ENCODE assay signal across 8 cellular contexts in genomic region chr2:118310016-118310877, GRCh38.
DNase-seq lines count a peak whose midpoint lies in the region; ATAC-seq and TF ChIP-seq lines count a peak whose summit lies in the region.

No MANE protein-coding gene starts in this region.

- peak overlapping the region; percentile 68 for H3K4me3 Mint-ChIP-seq in Calu3 (ENCODE audit: low read depth, unreplicated experiment)

- DNase-seq in Calu3 (peak; percentile 33), NCI-H2227 treated with DMSO at 0.1 percent for 48 hours (lab: John Stamatoyannopoulos, UW) (peak; percentile 74), activated T-helper 1 cell treated with Interleukin-2 at 50 U/mL for 16 hours (ENCODE audit: low read depth) (peak; percentile 26), fibroblast of villous mesenchyme (ENCODE audit: low read depth) (peak; percentile 13), osteoblast (ENCODE audit: insufficient read length, low spot score, missing footprints) (peak; percentile 88), superior temporal gyrus (ENCODE audit: extremely low spot score) (peak; percentile 67), ACHN (no peak)

- intact Hi-C loops in Calu3 (cut with micrococcal nuclease; ENCODE audit: unreplicated experiment): no loop called here

- ATAC-seq in GM21423 (IDR thresholded peaks at IDR 0.05; ENCODE audit: unreplicated experiment): peak; percentile 70

- no peaks in the 10 kb centered on the region for H4K20me1 ChIP-seq in osteoblast (ENCODE audit: insufficient read depth, low read length)

- H2AFZ ChIP-seq in osteoblast (ENCODE audit: low read length): peak overlapping the region; percentile 86

- TSS peak; percentile 78 for BruUV-seq in Calu3 (replicated peaks; lab: Mats Ljungman, UMichigan)

- in situ Hi-C loops in ACHN (cut with HindIII; ENCODE audit: low pct_ligation_motif_present, low pct_unique_long_range_greater_than_20kb, low sequenced_read_pairs): no loop called here

- no peaks in the 10 kb centered on the region for H3K4me1 ChIP-seq in osteoblast (ENCODE audit: insufficient read depth, low read length)

- H3K27me3 ChIP-seq in osteoblast (ENCODE audit: insufficient read depth, low read length): no peaks in the 10 kb centered on the region

- H3K4me3 ChIP-seq in fibroblast of villous mesenchyme (ENCODE audit: low read depth, low read length): peak overlapping the region; percentile 57
- H3K4me3 ChIP-seq in osteoblast (ENCODE audit: insufficient read depth, low read length): peak overlapping the region; percentile 67

- H3K27me3 Mint-ChIP-seq in Calu3 (ENCODE audit: unreplicated experiment): no peaks in the 10 kb centered on the region

- no peaks in the 10 kb centered on the region for H3K9me3 Mint-ChIP-seq in Calu3 (ENCODE audit: low read depth, unreplicated experiment)

- H3K36me3 ChIP-seq in osteoblast (ENCODE audit: insufficient read depth, low read length): no peaks in the 10 kb centered on the region

- H3K9me3 ChIP-seq in osteoblast (ENCODE audit: low read depth, low read length): no peaks in the 10 kb centered on the region

- peak overlapping the region; percentile 15 for H3K27ac ChIP-seq in osteoblast (ENCODE audit: low read depth, low read length)

- TF ChIP-seq CTCF in Calu3 (IDR thresholded peaks at IDR 0.05; ENCODE audit: unreplicated experiment) (no peak), fibroblast of villous mesenchyme (IDR thresholded peaks at IDR 0.05; ENCODE audit: insufficient read depth, low read depth, low read length) (no peak), osteoblast (IDR thresholded peaks at IDR 0.05; ENCODE audit: extremely low read depth, low read depth, low read length) (no peak)

- H3K4me2 ChIP-seq in osteoblast (ENCODE audit: insufficient read depth, low read length): peak overlapping the region; percentile 76

- CTCF ChIA-PET in Calu3 (lab: Charles Lee): no interaction called here

- H3K4me1 Mint-ChIP-seq in Calu3 (ENCODE audit: low read depth, unreplicated experiment): no peaks in the 10 kb centered on the region

- peaks cover 22% of the 10 kb centered on the region for H3K36me3 Mint-ChIP-seq in Calu3 (ENCODE audit: insufficient read depth, unreplicated experiment)

- no peaks in the 10 kb centered on the region for H3K79me2 ChIP-seq in osteoblast (ENCODE audit: insufficient read depth, low read length)

- peak overlapping the region; percentile 38 for H3K27ac Mint-ChIP-seq in Calu3 (ENCODE audit: unreplicated experiment)
